31 cellular contexts compared by ENCODE assay signal in the genomic region with DNA sequence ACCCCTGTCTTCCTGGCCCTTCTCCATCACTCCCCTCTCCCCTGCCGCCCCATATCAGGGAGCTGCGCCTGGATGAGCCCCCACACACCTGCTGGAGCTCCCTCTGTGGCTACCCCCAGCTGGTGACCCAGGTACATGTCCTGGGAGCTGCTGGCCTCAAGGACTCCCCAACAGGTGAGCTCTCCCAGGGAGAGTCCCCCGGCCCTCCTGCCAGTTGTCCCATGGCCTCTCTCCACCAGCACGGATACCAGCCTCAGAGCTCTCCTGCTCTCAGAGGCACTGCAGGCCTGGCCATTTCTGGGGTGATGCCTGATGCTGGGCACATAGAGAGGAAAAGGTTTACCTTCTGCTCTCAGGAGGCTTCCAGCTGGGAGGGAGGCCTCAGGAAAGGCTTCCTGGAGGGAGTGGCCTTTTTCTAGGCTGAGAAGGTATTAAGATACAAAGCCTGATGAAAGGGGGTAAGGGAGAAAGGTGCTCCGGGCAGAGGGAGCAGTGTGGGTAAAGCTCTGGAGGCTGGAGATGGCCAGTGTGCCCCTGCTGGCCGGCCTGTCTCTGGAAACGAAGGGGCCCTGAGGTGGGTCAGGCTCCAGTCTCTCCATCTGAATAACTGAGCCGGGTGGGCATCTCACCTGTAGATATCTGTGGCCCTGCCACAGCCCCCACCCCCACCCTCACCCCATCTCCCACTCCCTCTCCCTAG. TPM values are rescaled to one million over a fixed set of nuclear protein-coding genes. Genes with fewer than 3 reads are reported as not detected.
"Had no signal": no experiment of that assay in that cellular context is flagged by ENCODE, and none has a peak within 500 bp of the region (broad histone marks: within the 10 kb centered on the region; RNA-seq: fewer than 3 reads in every experiment).

No MANE protein-coding gene starts in this region.

- H3K9me3 ChIP-seq: ascending aorta, breast epithelium, esophagus muscularis mucosa, gastrocnemius medialis, heart left ventricle had no signal

- H3K36me3 ChIP-seq: breast epithelium, cardiac muscle cell, gastrocnemius medialis, WERI-Rb-1 had no signal

- H3K4me1 ChIP-seq: breast epithelium, foreskin keratinocyte had no signal

- ATAC-seq: activated CD4-positive, CD25-positive, alpha-beta regulatory T cell treated with anti-CD3 and anti-CD28 coated beads, Interleukin-2, amount 50 U/mL, for 24 hours; activated CD8-positive, alpha-beta T cell treated with anti-CD3 and anti-CD28 coated beads for 36 hours; activated T-cell treated with anti-CD3 and anti-CD28 coated beads, Interleukin-2, amount 50 U/mL, for 4 hours; activated T-helper 17 cell treated with anti-CD3 and anti-CD28 coated beads, Interleukin-2, amount 50 U/mL, for 72 hours; foreskin keratinocyte; gastrocnemius medialis; heart left ventricle had no signal

- H3K27ac ChIP-seq: ascending aorta, breast epithelium, cardiac muscle cell, coronary artery, dorsolateral prefrontal cortex, esophagus muscularis mucosa, foreskin keratinocyte, gastrocnemius medialis, heart left ventricle, WERI-Rb-1 had no signal

- H3K4me3 ChIP-seq: ascending aorta, breast epithelium, cardiac muscle cell, coronary artery, dorsolateral prefrontal cortex, esophagus muscularis mucosa, gastrocnemius medialis, heart left ventricle had no signal

- DNase-seq: activated B cell treated with CpG ODN at 0.5 μM for 24 hours; activated CD4-positive, alpha-beta T cell treated with anti-CD3 and anti-CD28 coated beads for 48 hours; activated CD4-positive, alpha-beta T cell treated with anti-CD3 and anti-CD28 coated beads, Interleukin-2, amount 50 U/mL, for 1 hour; activated CD4-positive, alpha-beta T cell treated with anti-CD3 and anti-CD28 coated beads, Interleukin-2, amount 50 U/mL, for 48 hours; activated CD8-positive, alpha-beta memory T cell treated with anti-CD3 and anti-CD28 coated beads for 24 hours; activated CD8-positive, alpha-beta T cell treated with anti-CD3 and anti-CD28 coated beads for 36 hours; activated effector memory CD4-positive, alpha-beta T cell treated with Interleukin-2 at 50 U/mL for 16 hours; activated gamma-delta T cell treated with Interleukin-2 at 50 U/mL for 16 hours; activated naive CD4-positive, alpha-beta T cell treated with anti-CD3 and anti-CD28 coated beads for 36 hours; activated naive CD8-positive, alpha-beta T cell treated with anti-CD3 and anti-CD28 coated beads, Interleukin-2, amount 10 ng/mL, durations not matched to agents 7 days and 5 days; activated T-cell treated with anti-CD3 and anti-CD28 coated beads, Interleukin-2, amount 50 U/mL, for 4 hours; central memory CD4-positive, alpha-beta T cell; cerebellar nuclear complex; dorsolateral prefrontal cortex; effector memory CD4-positive, alpha-beta T cell; erythroblast; foreskin keratinocyte; gastrocnemius medialis; glutamatergic neuron; T1000; WERI-Rb-1 had no signal

- H3K27me3 ChIP-seq: ascending aorta, breast epithelium, cardiac muscle cell, dorsolateral prefrontal cortex, foreskin keratinocyte, gastrocnemius medialis had no signal

RNA-seq across cellular contexts. Expression of a gene that starts 6.0 kb away (rescaled TPM):
- total RNA-seq: activated naive CD4-positive, alpha-beta T cell treated with anti-CD3 and anti-CD28 coated beads for 36 hours had no signal

RNA-seq across cellular contexts. Expression of a gene that starts 19.4 kb away (rescaled TPM):
- total RNA-seq: activated B cell treated with CpG ODN at 0.5 μM for 24 hours; activated CD8-positive, alpha-beta T cell treated with anti-CD3 and anti-CD28 coated beads for 36 hours; activated naive CD4-positive, alpha-beta T cell treated with anti-CD3 and anti-CD28 coated beads for 36 hours; activated naive CD4-positive, alpha-beta T cell treated with anti-CD3 and anti-CD28 coated beads, Interleukin-2, amount 50 U/mL, for 72 hours; activated naive CD8-positive, alpha-beta T cell treated with anti-CD3 and anti-CD28 coated beads, Interleukin-2, amount 10 ng/mL, durations not matched to agents 7 days and 5 days; activated T-cell treated with anti-CD3 and anti-CD28 coated beads, Interleukin-2, amount 50 U/mL, for 4 hours; activated T-helper 17 cell treated with anti-CD3 and anti-CD28 coated beads, Interleukin-2, amount 50 U/mL, for 72 hours; ascending aorta; breast epithelium; cardiac muscle cell; esophagus muscularis mucosa; foreskin keratinocyte; gastrocnemius medialis; heart left ventricle; T-helper 1 cell treated with Interleukin-12 subunit alpha and Interleukin-12 subunit beta and Interleukin-4 antibody, amounts not matched to agents 30 ng/mL and 1 ng/mL, for 36 hours had no signal
- polyA plus RNA-seq: cardiac muscle cell, foreskin keratinocyte, heart left ventricle had no signal
